ENCODE assay signal across 10 cellular contexts in genomic region chr15:51970132-51970817, GRCh38. TPM values are rescaled to one million over a fixed set of nuclear protein-coding genes. Genes with fewer than 3 reads are reported as not detected.
DNase-seq lines count a peak whose midpoint lies in the region; ATAC-seq, FAIRE-seq and TF ChIP-seq lines count a peak whose summit lies in the region.
"Had no signal": no experiment of that assay in that cellular context is flagged by ENCODE, and none has a peak within 500 bp of the region (broad histone marks: within the 10 kb centered on the region; RNA-seq: fewer than 3 reads in every experiment).

No MANE protein-coding gene starts in this region.

- intact Hi-C loops in CD14-positive monocyte (cut with micrococcal nuclease) (loop anchor here in 1 of 2 donors (5.0 kb wide), 1 partner anchor 42 kb away; no protein-coding TSS in a partner anchor), K562 (cut with micrococcal nuclease) (no loop called here)

- no TSS peak for BruUV-seq in K562 (replicated peaks; lab: Mats Ljungman, UMichigan)

- TF ChIP-seq RAD21 in K562 (CRISPR knock-in tag; conservative IDR thresholded peaks at IDR 0.05 in 1 of 2, IDR thresholded peaks at IDR 0.05 in 1 of 2), result no peak

- 28% methylated on average over 4 of the region's 4 CpGs for WGBS in K562 (ENCODE audit: insufficient coverage, low coverage, missing lambda C conversion rate)

- H3K9me1 ChIP-seq in K562 (ENCODE audit: control insufficient read depth, insufficient read depth, low read length), result no peaks in the 10 kb centered on the region

- TF ChIP-seq POLR2A in K562 (conservative IDR thresholded peaks at IDR 0.05), result no peak

- H3K27ac ChIP-seq in K562 (ENCODE audit: extremely low read depth, low read depth, low read length) (no peak overlapping the region), mucosa of rectum (ENCODE audit: low read depth in 2 of 2, low read length in 2 of 2) (no peak overlapping the region)

- H2AFZ ChIP-seq in K562 (ENCODE audit: low read depth, low read length), result no peak overlapping the region

- H3K36me3 Mint-ChIP-seq in CD14-positive monocyte (peaks cover 15 to 24% of the 10 kb centered on the region in 2 donors), IgD-negative memory B cell (peaks cover 11% of the 10 kb centered on the region)

- H3K27ac Mint-ChIP-seq in CD14-positive monocyte (no peak overlapping the region), IgD-negative memory B cell (peak overlapping the region in 2 of 3 donors; percentile 85 to 99)

- peak overlapping the region; percentile 94 to 99 for H3K4me3 Mint-ChIP-seq in CD14-positive monocyte
- H3K4me3 Mint-ChIP-seq in IgD-negative memory B cell, result peak overlapping the region; percentile 92 to 99 (median 98)

- H3K9me3 ChIP-seq in K562 (replicated peaks; ENCODE audit: control insufficient read depth, insufficient read depth, low read depth, low read length), result no peaks in the 10 kb centered on the region
- no peaks in the 10 kb centered on the region for H3K9me3 ChIP-seq in mucosa of rectum (ENCODE audit: control insufficient read depth in 2 of 2, low read length in 2 of 2)

- CTCF ChIA-PET in K562 (lab: Yijun Ruan, JAX; ENCODE audit: low intra/inter-chr PET ratio), result no interaction called here

- H3K36me3 ChIP-seq in K562 (ENCODE audit: control insufficient read depth, insufficient read depth, low read length) (peaks cover 11% of the 10 kb centered on the region; the same call in 2 of the 3 replicates), mucosa of rectum (ENCODE audit: control insufficient read depth in 2 of 2, insufficient read depth in 2 of 2, low read length in 2 of 2) (peaks cover 0 to under 1% of the 10 kb centered on the region in 2 donors)
- H3K36me3 ChIP-seq: right atrium auricular region had no signal

- H4K20me1 ChIP-seq in K562 (replicated peaks; ENCODE audit: control insufficient read depth, insufficient read depth, low read length), result no peaks in the 10 kb centered on the region

- H3K27me3 ChIP-seq in K562 (ENCODE audit: control insufficient read depth in 2 of 2, insufficient read depth in 2 of 2, low read length in 2 of 2), result no peaks in the 10 kb centered on the region
- no peaks in the 10 kb centered on the region for H3K27me3 ChIP-seq in mucosa of rectum (ENCODE audit: control insufficient read depth in 2 of 2, insufficient read depth in 2 of 2, low read length in 2 of 2)
- H3K27me3 ChIP-seq: right atrium auricular region had no signal

- peaks cover 10 to 23% (median 15%) of the 10 kb centered on the region in 7 donors for H3K9me3 Mint-ChIP-seq in CD14-positive monocyte
- peaks cover 2 to 12% (median 7%) of the 10 kb centered on the region in 3 donors for H3K9me3 Mint-ChIP-seq in IgD-negative memory B cell

- POLR2A ChIA-PET in K562 (lab: Yijun Ruan, JAX), result interaction anchor here (0.7 to 3.8 kb wide), 6 partner anchors 11 to 653 kb away, joined by 3 to 32 read pairs (median 6); no protein-coding TSS in a partner anchor

- no peak for DNase-seq in CD14-positive monocyte (ENCODE audit: low spot score)
- no peak for DNase-seq in K562 (ENCODE audit: extremely low read depth in 1 of 4, low spot score in 3 of 4)
- no peak for DNase-seq in omental fat pad (ENCODE audit: low spot score)
- DNase-seq in DMS 273 treated with DMSO at 0.1 percent for 48 hours (lab: John Stamatoyannopoulos, UW), result no peak
- no peak for DNase-seq in DMS114 treated with DMSO at 0.1 percent for 48 hours (lab: John Stamatoyannopoulos, UW; ENCODE audit: unreplicated experiment)
- DNase-seq in kidney tubule cell (ENCODE audit: low spot score), result no peak
- DNase-seq: anterior cingulate cortex had no signal

- peaks cover 3 to 17% of the 10 kb centered on the region in 2 experiments; a peak in 4 of 5 replicates for H3K4me1 ChIP-seq in K562 (replicated peaks in 1 of 2; ENCODE audit: control insufficient read depth in 2 of 2, insufficient read depth in 2 of 2, low read length in 2 of 2)
- H3K4me1 ChIP-seq in mucosa of rectum (ENCODE audit: control insufficient read depth in 2 of 2, insufficient read depth in 2 of 2, low read length in 2 of 2), result peaks cover 9 to 10% of the 10 kb centered on the region in 2 donors

- TF ChIP-seq CTCF in CD14-positive monocyte (IDR thresholded peaks at IDR 0.05), result no peak
- TF ChIP-seq CTCF in K562 (IDR thresholded peaks at IDR 0.05 in 2 of 3, conservative IDR thresholded peaks at IDR 0.05 in 1 of 3; ENCODE audit: insufficient read depth in 2 of 3, low read depth in 1 of 3, low read length in 3 of 3), result no peak
- TF ChIP-seq CTCF in omental fat pad (IDR thresholded peaks at IDR 0.05), result no peak

- H3K4me2 ChIP-seq in K562 (ENCODE audit: insufficient read depth, low read length), result peak overlapping the region; percentile 97

- H3K9ac ChIP-seq in K562 (ENCODE audit: insufficient read depth in 1 of 2, low read depth in 2 of 2, low read length in 2 of 2), result peak overlapping the region; percentile 76 to 86; a peak in 3 of 4 replicates
- peak overlapping the region in 1 of 2 donors; percentile 94 for H3K9ac ChIP-seq in mucosa of rectum (ENCODE audit: low read depth in 1 of 2, low read length in 2 of 2)

- in situ Hi-C loops in K562 (cut with MboI), result no loop called here

- H3K27me3 Mint-ChIP-seq in CD14-positive monocyte (ENCODE audit: low read depth in 3 of 3), result no peaks in the 10 kb centered on the region
- peaks cover 2% of the 10 kb centered on the region for H3K27me3 Mint-ChIP-seq in IgD-negative memory B cell

- H3K4me3 ChIP-seq in K562, result peak overlapping the region; percentile 77
- peak overlapping the region; percentile 88 to 89 for H3K4me3 ChIP-seq in mucosa of rectum (ENCODE audit: low read length in 2 of 2)

- H3K79me2 ChIP-seq in K562 (ENCODE audit: control insufficient read depth, insufficient read depth, low read length), result peaks cover 59% of the 10 kb centered on the region

- no peak for FAIRE-seq in K562 (lab: Jason Lieb, UNC)

- H3K4me1 Mint-ChIP-seq in CD14-positive monocyte (peaks cover 18% of the 10 kb centered on the region), IgD-negative memory B cell (peaks cover 18 to 31% (median 24%) of the 10 kb centered on the region in 3 donors)

- TF ChIP-seq EP300 in K562 (IDR thresholded peaks at IDR 0.05; ENCODE audit: low read length), result no peak

- ATAC-seq in K562 (no peak), omental fat pad (ENCODE audit: low FRiP score) (no peak)

TF ChIP-seq in K562, 482 proteins besides CTCF, POLR2A, EP300 and RAD21 (continues in another document):
- TF ChIP-seq ZNF584 (CRISPR knock-in tag; IDR thresholded peaks at IDR 0.05; ENCODE audit: low read depth) (0 out of 2 replicates have a peak, but pooled peaks have one; percentile 14), CEBPB (tag; IDR thresholded peaks at IDR 0.05) (peak; percentile 79), NCOA2 (IDR thresholded peaks at IDR 0.05; ENCODE audit: partially characterized antibody in 2 of 2) (no peak), USF2 (CRISPR knock-in tag; IDR thresholded peaks at IDR 0.05) (no peak)

RNA-seq across cellular contexts. Expression of gene LEO1, which starts 1.3 kb away (rescaled TPM):
- polyA plus RNA-seq in CD14-positive monocyte (1 to 10 TPM; 4.7 to 9.3 TPM), IgD-negative memory B cell (13.4 TPM), K562 (2011; rRNA removed) (6.1 and 8.4 TPM in 2 replicates), K562 (2014; fragmentation: Illumina TruSeq; extraction: Trizol) (37.8 and 48.3 TPM in 2 replicates), K562 (2014; fragmentation: Nextera tagmentation; extraction: Ambion mirVana) (10 to 100 TPM; 26.0 to 38.7 TPM), K562 (2014; rRNA removed) (28.8 and 37.2 TPM in 2 replicates)
- 11.5 and 34.7 TPM in 2 replicates for total RNA-seq in K562 (2011; cell fraction: chromatin; rRNA removed; ENCODE audit: low replicate concordance)
- total RNA-seq in K562 (2011; cell fraction: nucleolus; rRNA removed), result 7.7 and 8.7 TPM in 2 replicates
- total RNA-seq in K562 (2011; cell fraction: nucleoplasm; rRNA removed), result 18.7 and 25.7 TPM in 2 replicates
- total RNA-seq in K562 (2014; rRNA removed) (33.4 and 37.9 TPM in 2 replicates), K562 (2014; rRNA removed; fragmentation: Illumina TruSeq; extraction: Trizol) (40.9 and 44.1 TPM in 2 replicates), K562 (2015; rRNA removed; fragmentation: Illumina TruSeq; extraction: Trizol) (42.5 and 44.0 TPM in 2 replicates), K562 (2021) (19.2 and 19.6 TPM in 2 replicates), omental fat pad (10 to 100 TPM; 11.4 to 19.6 (median 15.0) TPM)
- 0.76 and 2.3 TPM in 2 replicates for polyA plus RNA-seq in K562 (2011; cell fraction: cytosol; rRNA removed)
- polyA plus RNA-seq in K562 (2011; cell fraction: nucleus; rRNA removed), result 2.4 and 3.5 TPM in 2 replicates
- 15.7 and 29.5 TPM in 2 replicates for polyA plus RNA-seq in K562 (2012)
- polyA minus RNA-seq in K562 (2011; rRNA and poly(A)+ RNA removed), result 20.8 and 22.3 TPM in 2 replicates
- 4.6 and 5.0 TPM in 2 replicates for polyA minus RNA-seq in K562 (2011; cell fraction: cytosol; rRNA and poly(A)+ RNA removed)
- polyA minus RNA-seq in K562 (2011; cell fraction: nucleus; rRNA and poly(A)+ RNA removed), result 3.5 and 7.9 TPM in 2 replicates

RNA-seq across cellular contexts. Expression of gene MAPK6, which starts 48.7 kb away (rescaled TPM):
- polyA plus RNA-seq in CD14-positive monocyte (10 to 100 TPM in 1 of 2 donors, 1 to 10 TPM in 1; 8.6 to 10.2 TPM), IgD-negative memory B cell (5.8 TPM), K562 (2011; rRNA removed) (71.5 and 84.7 TPM in 2 replicates), K562 (2014; fragmentation: Illumina TruSeq; extraction: Trizol) (70.4 and 74.0 TPM in 2 replicates), K562 (2014; fragmentation: Nextera tagmentation; extraction: Ambion mirVana) (10 to 100 TPM; 28.5 to 30.8 TPM), K562 (2014; rRNA removed) (36.2 and 39.4 TPM in 2 replicates)
- total RNA-seq in K562 (2011; cell fraction: chromatin; rRNA removed; ENCODE audit: low replicate concordance), result 37.7 and 101 TPM in 2 replicates
- 11.5 and 15.7 TPM in 2 replicates for total RNA-seq in K562 (2011; cell fraction: nucleolus; rRNA removed)
- 27.8 and 41.8 TPM in 2 replicates for total RNA-seq in K562 (2011; cell fraction: nucleoplasm; rRNA removed)
- total RNA-seq in K562 (2014; rRNA removed) (49.9 and 51.2 TPM in 2 replicates), K562 (2014; rRNA removed; fragmentation: Illumina TruSeq; extraction: Trizol) (97.1 and 110 TPM in 2 replicates), K562 (2015; rRNA removed; fragmentation: Illumina TruSeq; extraction: Trizol) (76.3 and 81.5 TPM in 2 replicates), K562 (2021) (92.0 and 94.4 TPM in 2 replicates), omental fat pad (10 to 100 TPM; 20.3 to 44.9 (median 28.9) TPM)
- 14.9 and 33.5 TPM in 2 replicates for polyA plus RNA-seq in K562 (2011; cell fraction: cytosol; rRNA removed)
- polyA plus RNA-seq in K562 (2011; cell fraction: nucleus; rRNA removed), result 13.7 and 24.3 TPM in 2 replicates
- 46.7 and 46.9 TPM in 2 replicates for polyA plus RNA-seq in K562 (2012)
- polyA minus RNA-seq in K562 (2011; rRNA and poly(A)+ RNA removed), result 154 and 186 TPM in 2 replicates
- polyA minus RNA-seq in K562 (2011; cell fraction: cytosol; rRNA and poly(A)+ RNA removed), result 51.0 and 52.9 TPM in 2 replicates
- polyA minus RNA-seq in K562 (2011; cell fraction: nucleus; rRNA and poly(A)+ RNA removed), result 12.5 and 25.4 TPM in 2 replicates

Comparison
In these comparisons a context has a peak if more than half of its experiments do, and no peak if none do; other contexts are left out.
1. H3K27ac Mint-ChIP-seq: peak in IgD-negative memory B cell (2 of 3); none in CD14-positive monocyte (0 of 7).